ENCODE assay signal across 8 cellular contexts in genomic region chr1:248618878-248619277, GRCh38.
DNase-seq lines count a peak whose midpoint lies in the region; ATAC-seq and TF ChIP-seq lines count a peak whose summit lies in the region.

No MANE protein-coding gene starts in this region.

- ATAC-seq in GM19395 (IDR thresholded peaks at IDR 0.05; ENCODE audit: unreplicated experiment) (peak; percentile 50), HG03432 (IDR thresholded peaks at IDR 0.05; ENCODE audit: unreplicated experiment) (no peak), HG02840 (IDR thresholded peaks at IDR 0.05; ENCODE audit: low FRiP score, unreplicated experiment) (no peak)

- no peak overlapping the region for H3K4me3 ChIP-seq in AG10803 (ENCODE audit: low read length)

- DNase-seq in AG10803 (ENCODE audit: low read depth) (peak; percentile 58), OCI-M1 (lab: John Stamatoyannopoulos, UW) (peak; percentile 87), kidney glomerular epithelial cell (lab: John Stamatoyannopoulos, UW) (peak; percentile 1)
- peak; percentile 58 for DNase-seq in activated naive CD4-positive, alpha-beta T cell treated with anti-CD3 and anti-CD28 coated beads, Interleukin-2, amount 50 U/mL, for 16 hours
- peak; percentile 22 for DNase-seq in stimulated activated CD8-positive, alpha-beta memory T cell treated with anti-CD3 and anti-CD28 coated beads, Interleukin-4, amount 100 ng/mL, for 24 hours (ENCODE audit: low read depth)

- TF ChIP-seq CTCF in AG10803 (conservative IDR thresholded peaks at IDR 0.05; ENCODE audit: low read length): peak; percentile 72

Comparison
In these comparisons a context has a peak if more than half of its experiments do, and no peak if none do; other contexts are left out.
1. DNase-seq: peak in every context shown above with its lines; median percentile 87 in OCI-M1; 58 in AG10803; 58 in activated naive CD4-positive, alpha-beta T cell treated with anti-CD3 and anti-CD28 coated beads, Interleukin-2, amount 50 U/mL, for 16 hours; 22 in stimulated activated CD8-positive, alpha-beta memory T cell treated with anti-CD3 and anti-CD28 coated beads, Interleukin-4, amount 100 ng/mL, for 24 hours; 1 in kidney glomerular epithelial cell.